ENCODE assay signal across 8 cellular contexts in genomic region chr19:44770550-44771257, GRCh38. TPM values are rescaled to one million over a fixed set of nuclear protein-coding genes. Genes with fewer than 3 reads are reported as not detected.
DNase-seq lines count a peak whose midpoint lies in the region; ATAC-seq, FAIRE-seq and TF ChIP-seq lines count a peak whose summit lies in the region.

No MANE protein-coding gene starts in this region.

- H4K20me1 ChIP-seq in H1 (replicated peaks in 1 of 2; ENCODE audit: control insufficient read depth in 1 of 2, insufficient read depth in 2 of 2, low read length in 2 of 2), result no peaks in the 10 kb centered on the region

- H3K18ac ChIP-seq in H1 (ENCODE audit: extremely low read depth, low read length), result no peak overlapping the region

- TF ChIP-seq CTCF in H1 (IDR thresholded peaks at IDR 0.05; ENCODE audit: control extremely low read depth in 1 of 3, insufficient read depth in 1 of 3, low read depth in 1 of 3, low read length in 3 of 3) (peak; percentile 56 to 85 (median 76)), mesothelial cell of epicardium (IDR thresholded peaks at IDR 0.05; ENCODE audit: unreplicated experiment) (peak; percentile 95)

- TF ChIP-seq POLR2A in H1 (IDR thresholded peaks at IDR 0.05; ENCODE audit: control extremely low read depth in 1 of 2, low read depth in 2 of 2, low read length in 2 of 2), result no peak

- no peak overlapping the region for H3K4me2 ChIP-seq in H1 (ENCODE audit: insufficient read depth in 1 of 2, low read depth in 2 of 2, low read length in 2 of 2)

- no peak overlapping the region for H2BK15ac ChIP-seq in H1 (ENCODE audit: low read length)

- H4K91ac ChIP-seq in H1 (replicated peaks; ENCODE audit: insufficient read length, low read length), result no peak overlapping the region

- no peak overlapping the region for H3K27ac ChIP-seq in H1 (ENCODE audit: low read depth, low read length)

- H3K27me3 Mint-ChIP-seq in mesothelial cell of epicardium (ENCODE audit: low read depth), result peaks cover 7% of the 10 kb centered on the region

- peaks cover 0 to 6% of the 10 kb centered on the region in 2 experiments; a peak in 2 of 4 replicates for H3K9me3 ChIP-seq in H1 (ENCODE audit: insufficient read depth in 2 of 2, low read depth in 1 of 2, low read length in 1 of 2)

- WGBS in H1 (ENCODE audit: extremely low coverage in 1 of 2, insufficient coverage in 1 of 2, insufficient read length in 1 of 2, insufficient replicate concordance in 2 of 2, low coverage in 1 of 2, low lambda C conversion rate in 2 of 2, missing lambda C conversion rate in 1 of 2), 2 experiments, result 32% methylated on average over 12 of the region's 15 CpGs; no CpG with 5 or more reads in 1 of the 2 experiments

- peak overlapping the region; percentile 95 for H2AFZ ChIP-seq in H1 (ENCODE audit: low read length)

- H3K4me1 Mint-ChIP-seq in mesothelial cell of epicardium, result peaks cover 3% of the 10 kb centered on the region

- H3K4ac ChIP-seq in H1 (replicated peaks; ENCODE audit: insufficient read length, low read depth, low read length), result no peak overlapping the region

- TF ChIP-seq RAD21 in H1 (IDR thresholded peaks at IDR 0.05 in 1 of 2, conservative IDR thresholded peaks at IDR 0.05 in 1 of 2; ENCODE audit: low read depth in 2 of 2, low read length in 2 of 2), result peak; percentile 93 to 96

- no peaks in the 10 kb centered on the region; a peak in 2 of 7 replicates for H3K27me3 ChIP-seq in H1 (replicated peaks in 1 of 4; ENCODE audit: control insufficient read depth in 3 of 4, extremely low read depth in 1 of 4, insufficient read depth in 3 of 4, low read length in 3 of 4)

- H3K4me1 ChIP-seq in H1 (replicated peaks in 1 of 4; ENCODE audit: control insufficient read depth in 3 of 4, insufficient read depth in 4 of 4, low read length in 3 of 4), result peaks cover 0 to 2% (median under 1%) of the 10 kb centered on the region in 4 experiments; a peak in 2 of 7 replicates

- no peaks in the 10 kb centered on the region for H3K36me3 ChIP-seq in H1 (ENCODE audit: control insufficient read depth in 2 of 4, insufficient read depth in 4 of 4, low read length in 3 of 4)

- H3K9me3 Mint-ChIP-seq in mesothelial cell of epicardium, result peaks cover 6% of the 10 kb centered on the region

- no peak overlapping the region for H4K5ac ChIP-seq in H1 (ENCODE audit: insufficient read length, low read depth, low read length)

- no peak overlapping the region for H2BK12ac ChIP-seq in H1 (ENCODE audit: low read depth, low read length)

- no peak overlapping the region for H2AK5ac ChIP-seq in H1 (ENCODE audit: low read depth, low read length)

- POLR2A ChIA-PET in H1 (lab: Charles Lee; ENCODE audit: partially characterized antibody), result interaction anchor here (0.6 to 2.4 kb wide), 11 partner anchors 13 to 161 kb away, joined by 3 to 12 read pairs (median 5); partner anchors contain the start of gene BCAM

- FAIRE-seq in H1 (lab: Jason Lieb, UNC), result peak; percentile 97

- H3K79me1 ChIP-seq in H1 (ENCODE audit: low read depth, low read length), result no peaks in the 10 kb centered on the region; the same call in 1 of the 2 replicates

- no peak for TF ChIP-seq EP300 in H1 (IDR thresholded peaks at IDR 0.05; ENCODE audit: borderline replicate concordance in 1 of 2, low read depth in 2 of 2, low read length in 2 of 2)

- no peak overlapping the region for H3K9ac ChIP-seq in H1 (replicated peaks in 1 of 4; ENCODE audit: extremely low read depth in 1 of 4, low read depth in 3 of 4, low read length in 3 of 4)

- H3K4me3 Mint-ChIP-seq in mesothelial cell of epicardium, result no peak overlapping the region

- no peak overlapping the region for H4K8ac ChIP-seq in H1 (ENCODE audit: extremely low read depth, insufficient read depth, low read length)

- H2BK120ac ChIP-seq in H1 (replicated peaks; ENCODE audit: low read depth, low read length), result no peak overlapping the region

- H3K56ac ChIP-seq in H1 (replicated peaks; ENCODE audit: insufficient read length, low read depth, low read length), result no peak overlapping the region

- peak overlapping the region; percentile 47 for H3K27ac Mint-ChIP-seq in mesothelial cell of epicardium

- in situ Hi-C loops in Caki2 (cut with HindIII; ENCODE audit: low pct_unique_long_range_greater_than_20kb, low sequenced_read_pairs), result no loop called here

- H3K14ac ChIP-seq in H1 (ENCODE audit: insufficient read length), result no peak overlapping the region

- DNase-seq in Caki2 (ENCODE audit: low read depth) (peak; percentile 92), HT1080 (ENCODE audit: low read depth) (peak; percentile 83), NOMO-1 (lab: John Stamatoyannopoulos, UW; ENCODE audit: unreplicated experiment in 2 of 2) (peak; percentile 93 to 96), H1 (ENCODE audit: low read depth in 1 of 2, low spot score in 2 of 2) (peak; percentile 90 to 99), mesothelial cell of epicardium (ENCODE audit: low spot score in 2 of 2, unreplicated experiment in 2 of 2) (peak; percentile 84 to 89)
- DNase-seq in activated CD8-positive, alpha-beta memory T cell treated with anti-CD3 and anti-CD28 coated beads for 24 hours, result peak; percentile 100
- DNase-seq in stimulated activated CD8-positive, alpha-beta memory T cell treated with anti-CD3 and anti-CD28 coated beads, Interleukin-2, amount 100 ng/mL, for 48 hours (ENCODE audit: low read depth in 2 of 2), result peak; percentile 96 to 97

- H3K4me3 ChIP-seq in H1 (ENCODE audit: extremely low read depth in 1 of 4, insufficient read depth in 2 of 4, low read depth in 3 of 4, low read length in 4 of 4), result no peak overlapping the region

- no peak overlapping the region for H2BK5ac ChIP-seq in H1 (ENCODE audit: low read depth, low read length)

- H2BK20ac ChIP-seq in H1 (ENCODE audit: low read length), result no peak overlapping the region

- no peaks in the 10 kb centered on the region for H3K79me2 ChIP-seq in H1 (ENCODE audit: control insufficient read depth in 1 of 2, insufficient read depth in 2 of 2, low read length in 2 of 2)

- CTCF ChIA-PET in H1 (lab: Charles Lee; ENCODE audit: partially characterized antibody), result interaction anchor here (0.7 to 16.4 kb wide), 47 partner anchors 8 to 916 kb away, joined by 3 to 468 read pairs (median 5); partner anchors contain the start of genes BCAM and IGSF23

- no peak overlapping the region for H3K23ac ChIP-seq in H1 (ENCODE audit: insufficient read length)

- no peaks in the 10 kb centered on the region for H3K36me3 Mint-ChIP-seq in mesothelial cell of epicardium

- peak; percentile 97 for ATAC-seq in GM21423 (IDR thresholded peaks at IDR 0.05; ENCODE audit: unreplicated experiment)

- no peaks in the 10 kb centered on the region for H3K23me2 ChIP-seq in H1 (ENCODE audit: low read depth, low read length)

TF ChIP-seq in H1, 55 proteins besides CTCF, POLR2A, EP300 and RAD21 (continues in another document):
- peak; percentile 68; the same call in 1 of the 2 replicates for TF ChIP-seq SP1 (IDR thresholded peaks at IDR 0.05; ENCODE audit: low read depth, low read length)

RNA-seq across cellular contexts. Expression of gene CBLC, which starts 7.0 kb away (rescaled TPM):
- not detected in 2 replicates for total RNA-seq in Caki2 (2014; rRNA removed; shearing (Covaris generic); ENCODE audit: low replicate concordance)
- 0.33 TPM in 1 of 2 replicates, not detected in the other for total RNA-seq in HT1080 (2014; rRNA removed; shearing (Covaris generic))
- not detected in 2 replicates for polyA plus RNA-seq in HT1080 (2015; cell fraction: cytosol; rRNA removed)
- polyA plus RNA-seq in HT1080 (2015; cell fraction: nucleus; rRNA removed), result not detected in 2 replicates
- 17.4 and 19.2 TPM in 2 replicates for total RNA-seq in H1 (2021; fragmentation: NEBNext Ultra II Directional; extraction: Animal tissue kit (Norgen Biotek cat#: 25700))
- 35.7 and 53.4 TPM in 2 replicates for polyA plus RNA-seq in H1 (2011; rRNA removed)
- polyA plus RNA-seq in H1 (2011; cell fraction: cytosol; rRNA removed), result 29.6 TPM
- 73.8 TPM for polyA plus RNA-seq in H1 (2011; cell fraction: nucleus; rRNA removed)
- 10.4 to 27.8 TPM (median 20.4 TPM) in 4 replicates for polyA plus RNA-seq in H1 (2012, experiment 1 of 2)
- 14.5 TPM for polyA plus RNA-seq in H1 (2012, experiment 2 of 2)
- 15.0 TPM for polyA plus RNA-seq in H1 (2013, experiment 1 of 2)
- polyA plus RNA-seq in H1 (2013, experiment 2 of 2), result 13.7 TPM
- 20.2 and 26.7 TPM in 2 replicates for polyA minus RNA-seq in H1 (2011; rRNA and poly(A)+ RNA removed)
- 23.1 TPM for polyA minus RNA-seq in H1 (2011; cell fraction: cytosol; rRNA and poly(A)+ RNA removed)
- 37.0 TPM for polyA minus RNA-seq in H1 (2011; cell fraction: nucleus; rRNA and poly(A)+ RNA removed)
- total RNA-seq in mesothelial cell of epicardium, result 8.5 to 10.8 TPM (median 8.8 TPM) in 3 replicates

RNA-seq across cellular contexts. Expression of gene BCL3, which starts 22.2 kb away (rescaled TPM):
- 0.95 and 4.2 TPM in 2 replicates for total RNA-seq in Caki2 (2014; rRNA removed; shearing (Covaris generic); ENCODE audit: low replicate concordance)
- total RNA-seq in HT1080 (2014; rRNA removed; shearing (Covaris generic)), result 4.0 and 5.2 TPM in 2 replicates
- 23.4 and 25.1 TPM in 2 replicates for polyA plus RNA-seq in HT1080 (2015; cell fraction: cytosol; rRNA removed)
- polyA plus RNA-seq in HT1080 (2015; cell fraction: nucleus; rRNA removed), result 27.8 and 30.2 TPM in 2 replicates
- total RNA-seq in H1 (2021; fragmentation: NEBNext Ultra II Directional; extraction: Animal tissue kit (Norgen Biotek cat#: 25700)), result 1.7 and 2.4 TPM in 2 replicates
- 0.88 and 3.0 TPM in 2 replicates for polyA plus RNA-seq in H1 (2011; rRNA removed)
- polyA plus RNA-seq in H1 (2011; cell fraction: cytosol; rRNA removed), result 1.5 TPM
- polyA plus RNA-seq in H1 (2011; cell fraction: nucleus; rRNA removed), result 2.2 TPM
- 1.7 to 3.7 TPM (median 2.5 TPM) in 4 replicates for polyA plus RNA-seq in H1 (2012, experiment 1 of 2)
- 2.0 TPM for polyA plus RNA-seq in H1 (2012, experiment 2 of 2)
- 2.5 TPM for polyA plus RNA-seq in H1 (2013, experiment 1 of 2)
- 3.0 TPM for polyA plus RNA-seq in H1 (2013, experiment 2 of 2)
- polyA minus RNA-seq in H1 (2011; rRNA and poly(A)+ RNA removed), result 0.24 and 0.28 TPM in 2 replicates
- polyA minus RNA-seq in H1 (2011; cell fraction: cytosol; rRNA and poly(A)+ RNA removed), result 2.6 TPM
- polyA minus RNA-seq in H1 (2011; cell fraction: nucleus; rRNA and poly(A)+ RNA removed), result 1.2 TPM
- total RNA-seq in mesothelial cell of epicardium, result 14.9 to 21.5 TPM (median 20.1 TPM) in 3 replicates

RNA-seq across cellular contexts. Expression of gene BCAM, which starts 38.2 kb away (rescaled TPM):
- 67.7 and 79.1 TPM in 2 replicates for total RNA-seq in Caki2 (2014; rRNA removed; shearing (Covaris generic); ENCODE audit: low replicate concordance)
- total RNA-seq in HT1080 (2014; rRNA removed; shearing (Covaris generic)), result 2.0 and 3.9 TPM in 2 replicates
- 2.6 and 4.3 TPM in 2 replicates for polyA plus RNA-seq in HT1080 (2015; cell fraction: cytosol; rRNA removed)
- 2.8 and 9.1 TPM in 2 replicates for polyA plus RNA-seq in HT1080 (2015; cell fraction: nucleus; rRNA removed)
- 81.4 and 83.0 TPM in 2 replicates for total RNA-seq in H1 (2021; fragmentation: NEBNext Ultra II Directional; extraction: Animal tissue kit (Norgen Biotek cat#: 25700))
- polyA plus RNA-seq in H1 (2011; rRNA removed), result 32.5 and 84.3 TPM in 2 replicates
- 29.6 TPM for polyA plus RNA-seq in H1 (2011; cell fraction: cytosol; rRNA removed)
- 172 TPM for polyA plus RNA-seq in H1 (2011; cell fraction: nucleus; rRNA removed)
- 73.9 to 108 TPM (median 100 TPM) in 4 replicates for polyA plus RNA-seq in H1 (2012, experiment 1 of 2)
- polyA plus RNA-seq in H1 (2012, experiment 2 of 2), result 60.5 TPM
- 107 TPM for polyA plus RNA-seq in H1 (2013, experiment 1 of 2)
- 98.4 TPM for polyA plus RNA-seq in H1 (2013, experiment 2 of 2)
- 12.6 and 16.0 TPM in 2 replicates for polyA minus RNA-seq in H1 (2011; rRNA and poly(A)+ RNA removed)
- polyA minus RNA-seq in H1 (2011; cell fraction: cytosol; rRNA and poly(A)+ RNA removed), result 45.1 TPM
- 38.0 TPM for polyA minus RNA-seq in H1 (2011; cell fraction: nucleus; rRNA and poly(A)+ RNA removed)
- 346 to 378 TPM (median 355 TPM) in 3 replicates for total RNA-seq in mesothelial cell of epicardium

Comparison
In these comparisons a context has a peak if more than half of its experiments do, and no peak if none do; other contexts are left out.
1. RNA of gene BCAM, which starts 38.2 kb away (total RNA-seq): 346 to 378 TPM in mesothelial cell of epicardium, 81.4 to 83.0 TPM in H1 and 67.7 to 79.1 TPM in Caki2; 2.0 to 3.9 TPM in HT1080; every median in the first group is over 10 times any median in the second.
2. Peak in every context shown above with its lines, with median percentiles within 50 percentile points of each other: DNase-seq.